In genomic region chr17:10216213-10216982, GRCh38 we compare ENCODE assay signal across 24 cellular contexts. TPM values are rescaled to one million over a fixed set of nuclear protein-coding genes. Genes with fewer than 3 reads are reported as not detected.
A peak's percentile ranks its signal among the peaks of the same experiment; 100 is the strongest.
DNase-seq lines count a peak whose midpoint lies in the region; ATAC-seq and TF ChIP-seq lines count a peak whose summit lies in the region.
"Had no signal": no experiment of that assay in that cellular context is flagged by ENCODE, and none has a peak within 500 bp of the region (broad histone marks: within the 10 kb centered on the region; RNA-seq: fewer than 3 reads in every experiment).

No MANE protein-coding gene starts in this region.

- CTCF ChIA-PET in HEK293 (lab: Yijun Ruan, JAX) = interaction anchor here (3.6 kb wide), 1 partner anchor 10 kb away, joined by 20 read pairs; no protein-coding TSS in a partner anchor

- no peak overlapping the region for H3K27ac ChIP-seq in HEK293 (ENCODE audit: extremely low read depth, low read depth, low read length)
- H3K27ac ChIP-seq: cardiac muscle cell, tibial nerve had no signal

- H3K4me1 Mint-ChIP-seq in chondrocyte (ENCODE audit: low read depth) = no peaks in the 10 kb centered on the region
- H3K4me1 Mint-ChIP-seq: B cell; stimulated activated naive CD8-positive, alpha-beta T cell treated with anti-CD3 and anti-CD28 coated beads, Interleukin-15, amount 100 ng/mL, for 72 hours; T-cell had no signal

- ATAC-seq in HG03460 (IDR thresholded peaks at IDR 0.05; ENCODE audit: unreplicated experiment) = no peak
- ATAC-seq: right cardiac atrium; stimulated activated naive CD8-positive, alpha-beta T cell treated with anti-CD3 and anti-CD28 coated beads, Interleukin-15, amount 100 ng/mL, for 72 hours; T-cell had no signal

- TF ChIP-seq CTCF in HEK293 (tag by site-specific recombination; IDR thresholded peaks at IDR 0.05) = no peak
- TF ChIP-seq CTCF in chondrocyte (IDR thresholded peaks at IDR 0.05) = no peak

- no peaks in the 10 kb centered on the region for H3K36me3 ChIP-seq in HEK293 (ENCODE audit: control insufficient read depth in 2 of 2, insufficient read depth in 1 of 2, low read length in 2 of 2)
- H3K36me3 ChIP-seq: cardiac muscle cell, tibial nerve had no signal

- no peak overlapping the region for H3K4me3 Mint-ChIP-seq in chondrocyte (ENCODE audit: unreplicated experiment)
- H3K4me3 Mint-ChIP-seq: activated naive CD4-positive, alpha-beta T cell treated with anti-CD3 and anti-CD28 coated beads for 36 hours; B cell; dendritic cell treated with granulocyte-macrophage colony-stimulating factor and Interleukin-4, amounts not matched to agents 40 ng/mL and 50 ng/mL, for 4 days; HFFc6; stimulated activated naive CD8-positive, alpha-beta T cell treated with anti-CD3 and anti-CD28 coated beads, Interleukin-15, amount 100 ng/mL, for 72 hours; T-cell had no signal

- H3K27ac Mint-ChIP-seq in chondrocyte (ENCODE audit: unreplicated experiment) = no peak overlapping the region
- H3K27ac Mint-ChIP-seq: activated naive CD4-positive, alpha-beta T cell treated with anti-CD3 and anti-CD28 coated beads for 36 hours; B cell; dendritic cell treated with granulocyte-macrophage colony-stimulating factor and Interleukin-4, amounts not matched to agents 40 ng/mL and 50 ng/mL, for 4 days; HFFc6; T-cell had no signal

- H3K4me1 ChIP-seq in HEK293 (ENCODE audit: control insufficient read depth, insufficient read depth, low read length) = no peaks in the 10 kb centered on the region

- DNase-seq in chondrocyte (ENCODE audit: low spot score) (peak; percentile 53), islet precursor cell (peak; percentile 70), retina (peak; percentile 76), HPDE6-E6E7 (ENCODE audit: extremely low spot score) (no peak), NCI-H1092 (lab: John Stamatoyannopoulos, UW) (no peak)
- DNase-seq: activated CD4-positive, alpha-beta T cell treated with anti-CD3 and anti-CD28 coated beads for 4 hours; activated naive CD4-positive, alpha-beta T cell treated with anti-CD3 and anti-CD28 coated beads for 36 hours; activated T-cell treated with anti-CD3 and anti-CD28 coated beads, Interleukin-2, amount 50 U/mL, for 48 hours; amniotic stem cell; COR-L47; HFFc6; NCI-H1417; right cardiac atrium; SIG-M5; stimulated activated CD4-positive, alpha-beta T cell treated with anti-CD3 and anti-CD28 coated beads, Interleukin-12 subunit alpha, Interleukin-12 subunit beta, amount 100 ng/mL, for 4 hours; stimulated activated naive CD8-positive, alpha-beta T cell treated with anti-CD3 and anti-CD28 coated beads, Interleukin-15, amount 100 ng/mL, for 72 hours; T-cell had no signal

- H3K9me3 ChIP-seq in HEK293 (ENCODE audit: control insufficient read depth, insufficient read depth, low read depth, low read length) = no peaks in the 10 kb centered on the region
- H3K9me3 ChIP-seq: tibial nerve had no signal

- peaks cover 11% of the 10 kb centered on the region for H3K27me3 Mint-ChIP-seq in chondrocyte (ENCODE audit: low read depth)
- H3K27me3 Mint-ChIP-seq: stimulated activated naive CD8-positive, alpha-beta T cell treated with anti-CD3 and anti-CD28 coated beads, Interleukin-15, amount 100 ng/mL, for 72 hours; T-cell had no signal

- H3K4me3 ChIP-seq in HEK293 (ENCODE audit: low read depth, low read length) = no peak overlapping the region
- H3K4me3 ChIP-seq: cardiac muscle cell, lung, tibial nerve had no signal

- H3K36me3 Mint-ChIP-seq in chondrocyte (ENCODE audit: low read depth) = peaks cover 10% of the 10 kb centered on the region
- H3K36me3 Mint-ChIP-seq: T-cell had no signal

- peaks cover 14% of the 10 kb centered on the region for H3K9me3 Mint-ChIP-seq in chondrocyte (ENCODE audit: low read depth)

- POLR2A ChIA-PET in HEK293 (lab: Yijun Ruan, JAX) = no interaction called here

TF ChIP-seq in HEK293, 187 proteins besides CTCF, POLR2A, EP300 and RAD21 (continues in another document):
- TF ChIP-seq ZNF292 (tag by site-specific recombination; IDR thresholded peaks at IDR 0.05; ENCODE audit: borderline replicate concordance, low read depth) (no peak), ZNF239 (tag by site-specific recombination; IDR thresholded peaks at IDR 0.05) (no peak), GLIS1 (tag by site-specific recombination; IDR thresholded peaks at IDR 0.05) (peak; percentile 95), ZNF571 (tag by site-specific recombination; IDR thresholded peaks at IDR 0.05) (no peak), GLIS2 (tag by site-specific recombination; IDR thresholded peaks at IDR 0.05) (peak; percentile 54), ZNF341 (tag by site-specific recombination; IDR thresholded peaks at IDR 0.05; ENCODE audit: low read depth) (no peak), HOXD13 (CRISPR knock-in tag; IDR thresholded peaks at IDR 0.05; ENCODE audit: borderline replicate concordance) (no peak), ZNF423 (tag by site-specific recombination; IDR thresholded peaks at IDR 0.05) (0 out of 2 replicates have a peak, but pooled peaks have one; percentile 33), ZNF362 (tag by site-specific recombination; IDR thresholded peaks at IDR 0.05) (no peak), ZNF610 (tag by site-specific recombination; IDR thresholded peaks at IDR 0.05; ENCODE audit: borderline replicate concordance) (no peak), ZBTB21 (tag by site-specific recombination; IDR thresholded peaks at IDR 0.05) (no peak), ZNF350 (tag by site-specific recombination; IDR thresholded peaks at IDR 0.05) (no peak), PATZ1 (tag by site-specific recombination; IDR thresholded peaks at IDR 0.05) (no peak), REST (tag by site-specific recombination; IDR thresholded peaks at IDR 0.05) (no peak)

RNA-seq across cellular contexts. Expression of gene GAS7, which starts 18.0 kb away (rescaled TPM):
- total RNA-seq in chondrocyte = 6.1 to 15.6 TPM (median 6.9 TPM) in 3 replicates

Comparison
In these comparisons a context has a peak if more than half of its experiments do, and no peak if none do; other contexts are left out.
1. DNase-seq: peak in chondrocyte (single experiment), islet precursor cell (single experiment) and retina (single experiment); none in HPDE6-E6E7 (single experiment) and NCI-H1092 (single experiment).